8 cellular contexts compared by ENCODE assay signal in genomic region chr19:9406798-9407352, GRCh38. TPM values are rescaled to one million over a fixed set of nuclear protein-coding genes. Genes with fewer than 3 reads are reported as not detected.
A peak's percentile ranks its signal among the peaks of the same experiment; 100 is the strongest.
DNase-seq lines count a peak whose midpoint lies in the region; ATAC-seq and TF ChIP-seq lines count a peak whose summit lies in the region.

No MANE protein-coding gene starts in this region.

- in situ Hi-C loops in GM13976 (cut with MboI; ENCODE audit: low sequenced_read_pairs, unreplicated experiment): no loop called here

- H3K4me3 ChIP-seq in SJCRH30 (peak overlapping the region; percentile 70), adipocyte (ENCODE audit: low read length) (peak overlapping the region; percentile 96), MM.1S (ENCODE audit: low read length) (no peak overlapping the region)

- H3K9me2 ChIP-seq in MM.1S (replicated peaks; ENCODE audit: insufficient read depth, low read length): no peaks in the 10 kb centered on the region

- H3K27me3 ChIP-seq in SJCRH30: no peaks in the 10 kb centered on the region
- no peaks in the 10 kb centered on the region for H3K27me3 ChIP-seq in adipocyte (replicated peaks; ENCODE audit: control insufficient read depth, insufficient read depth, low read length)
- H3K27me3 ChIP-seq in MM.1S (replicated peaks; ENCODE audit: insufficient read depth, low read length): no peaks in the 10 kb centered on the region

- peaks cover 6% of the 10 kb centered on the region for H3K9me3 ChIP-seq in SJCRH30 (replicated peaks)
- H3K9me3 ChIP-seq in adipocyte (ENCODE audit: control insufficient read depth, low read length): peaks cover 67% of the 10 kb centered on the region
- H3K9me3 ChIP-seq in MM.1S (replicated peaks; ENCODE audit: insufficient read depth, low read length): no peaks in the 10 kb centered on the region

- H3K79me2 ChIP-seq in MM.1S (ENCODE audit: low read length): no peaks in the 10 kb centered on the region

- H3K9ac ChIP-seq in adipocyte (ENCODE audit: low read length): peak overlapping the region; percentile 75
- H3K9ac ChIP-seq in MM.1S (ENCODE audit: low read length): no peak overlapping the region

- DNase-seq in GM13976 (ENCODE audit: low spot score) (peak; percentile 67), SJCRH30 (peak; percentile 96), adipocyte (ENCODE audit: low read depth) (peak; percentile 93), hypothalamus (lab: John Stamatoyannopoulos, UW) (peak in 31 of 51 donors; percentile 0 to 71 (median 27)), MM.1S (no peak)
- peak; percentile 21 to 39 (median 37) for DNase-seq in stimulated activated CD4-positive, alpha-beta T cell treated with anti-CD3 and anti-CD28 coated beads, Interleukin-12 subunit alpha, Interleukin-12 subunit beta, amount 100 ng/mL, for 48 hours (ENCODE audit: low read depth in 2 of 3, low spot score in 1 of 3)

- ATAC-seq in HG02610 (IDR thresholded peaks at IDR 0.05; ENCODE audit: unreplicated experiment) (no peak), GM19324 (IDR thresholded peaks at IDR 0.05; ENCODE audit: low FRiP score, unreplicated experiment) (no peak)

- no peaks in the 10 kb centered on the region for H4K20me1 ChIP-seq in MM.1S (ENCODE audit: insufficient read depth, low read length)

- H3K36me3 ChIP-seq in SJCRH30: peaks cover 6% of the 10 kb centered on the region
- H3K36me3 ChIP-seq in adipocyte (ENCODE audit: control insufficient read depth, insufficient read depth, low read length, severe bottlenecking): peaks cover under 1% of the 10 kb centered on the region
- no peaks in the 10 kb centered on the region; the same call in 1 of the 2 replicates for H3K36me3 ChIP-seq in MM.1S (replicated peaks; ENCODE audit: insufficient read depth, low read length)

- TF ChIP-seq CTCF in GM13976 (IDR thresholded peaks at IDR 0.05; ENCODE audit: borderline replicate concordance, control extremely low read depth, extremely low read depth, insufficient read depth, missing control alignments) (no peak), MM.1S (IDR thresholded peaks at IDR 0.05; ENCODE audit: low read length) (no peak)

- no peaks in the 10 kb centered on the region for H3F3A ChIP-seq in MM.1S (ENCODE audit: insufficient read depth, low read length)

- H3K27ac ChIP-seq in SJCRH30 (peak overlapping the region; percentile 38), MM.1S (ENCODE audit: low read length) (no peak overlapping the region)

- H3K4me2 ChIP-seq in MM.1S (ENCODE audit: low read depth, low read length): no peak overlapping the region

- no peaks in the 10 kb centered on the region for H3K4me1 ChIP-seq in SJCRH30
- no peaks in the 10 kb centered on the region for H3K4me1 ChIP-seq in adipocyte (ENCODE audit: control insufficient read depth, insufficient read depth, low read length)
- no peaks in the 10 kb centered on the region for H3K4me1 ChIP-seq in MM.1S (ENCODE audit: low read length)

- no peak overlapping the region for H2AFZ ChIP-seq in MM.1S (ENCODE audit: low read length)

RNA-seq across cellular contexts. Expression of gene ZNF266, which starts 28.5 kb away (rescaled TPM):
- total RNA-seq in SJCRH30 (2014; rRNA removed; shearing (Covaris generic)): 13.5 and 14.8 TPM in 2 replicates

RNA-seq across cellular contexts. Expression of gene ZNF177, which starts 44.1 kb away (rescaled TPM):
- 3.0 and 3.8 TPM in 2 replicates for total RNA-seq in SJCRH30 (2014; rRNA removed; shearing (Covaris generic))
